Comparison of ENCODE assay signal across 27 cellular contexts in the genomic region with DNA sequence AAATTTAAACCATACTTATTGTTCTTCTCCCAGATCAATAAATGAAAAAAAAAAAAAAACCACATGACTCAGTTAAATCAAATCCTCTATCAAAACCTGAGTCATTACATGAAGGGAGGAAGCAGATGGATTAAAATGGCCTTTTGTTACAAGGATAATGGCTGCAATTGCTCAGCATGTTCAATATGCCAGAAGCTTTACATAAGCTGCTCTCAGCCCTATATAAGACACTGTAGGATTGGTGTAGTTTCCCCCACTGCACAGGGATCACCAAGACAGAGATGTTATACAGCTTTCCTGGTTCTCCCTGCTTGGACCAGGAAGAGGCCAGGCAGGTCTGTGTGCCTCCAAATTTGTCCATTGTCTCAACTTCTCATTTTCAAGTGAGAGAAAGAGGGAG.
A peak's percentile ranks its signal among the peaks of the same experiment; 100 is the strongest.
DNase-seq lines count a peak whose midpoint lies in the region; ATAC-seq and TF ChIP-seq lines count a peak whose summit lies in the region.
"Had no signal": no experiment of that assay in that cellular context is flagged by ENCODE, and none has a peak within 500 bp of the region (broad histone marks: within the 10 kb centered on the region; RNA-seq: fewer than 3 reads in every experiment).

No MANE protein-coding gene starts in this region.

- H3K4me1 ChIP-seq in HAP-1, result peaks cover 23% of the 10 kb centered on the region
- peaks cover 12% of the 10 kb centered on the region for H3K4me1 ChIP-seq in OCI-LY3 (ENCODE audit: low read length)
- H3K4me1 ChIP-seq in neural progenitor cell, result peaks cover 20% of the 10 kb centered on the region
- no peaks in the 10 kb centered on the region for H3K4me1 ChIP-seq in lower lobe of right lung
- H3K4me1 ChIP-seq: esophagus squamous epithelium, spleen, tibial artery had no signal

- H3K36me3 ChIP-seq in HAP-1 (replicated peaks) (no peaks in the 10 kb centered on the region), OCI-LY3 (replicated peaks; ENCODE audit: low read depth, low read length) (no peaks in the 10 kb centered on the region), neural progenitor cell (no peaks in the 10 kb centered on the region), lower lobe of right lung (no peaks in the 10 kb centered on the region)
- H3K36me3 ChIP-seq: esophagus squamous epithelium, gastroesophageal sphincter, spleen, tibial artery had no signal

- no peaks in the 10 kb centered on the region for H3K27me3 Mint-ChIP-seq in neural progenitor cell (ENCODE audit: insufficient read depth, low read depth)

- no peak overlapping the region for H3K27ac ChIP-seq in OCI-LY3 (ENCODE audit: low read length)
- no peak overlapping the region for H3K27ac ChIP-seq in neural progenitor cell
- no peak overlapping the region for H3K27ac ChIP-seq in lower lobe of right lung
- H3K27ac ChIP-seq: esophagus squamous epithelium, gastroesophageal sphincter, RWPE1, spleen, tibial artery had no signal

- H3K4me1 Mint-ChIP-seq in neural progenitor cell, result peaks cover 30% of the 10 kb centered on the region
- H3K4me1 Mint-ChIP-seq: activated CD4-positive, alpha-beta memory T cell treated with anti-CD3 and anti-CD28 coated beads, Interleukin-2, amount 10 ng/mL, durations not matched to agents 7 days and 5 days; B cell; IgD-negative memory B cell had no signal

- H3K4me2 ChIP-seq in OCI-LY3 (ENCODE audit: low read length) (peak overlapping the region; percentile 20; the same call in 1 of the 2 replicates), neural progenitor cell (peak overlapping the region; percentile 28)

- ATAC-seq in lower lobe of right lung, result no peak
- no peak for ATAC-seq in GM18517 (IDR thresholded peaks at IDR 0.05; ENCODE audit: unreplicated experiment)
- ATAC-seq: effector memory CD8-positive, alpha-beta T cell; gastroesophageal sphincter; stimulated activated naive CD8-positive, alpha-beta T cell treated with anti-CD3 and anti-CD28 coated beads, Interleukin-15, Interleukin-2, amounts not matched to agents 100 U/mL and 50 U/mL, for 24 hours had no signal

- no peak overlapping the region for H3K9ac ChIP-seq in OCI-LY3 (ENCODE audit: low read length)
- no peak overlapping the region for H3K9ac ChIP-seq in neural progenitor cell

- no peaks in the 10 kb centered on the region for H3K36me3 Mint-ChIP-seq in neural progenitor cell
- H3K36me3 Mint-ChIP-seq: IgD-negative memory B cell had no signal

- H4K20me1 ChIP-seq in OCI-LY3 (ENCODE audit: insufficient read depth, low read length), result no peaks in the 10 kb centered on the region
- H4K20me1 ChIP-seq in neural progenitor cell (ENCODE audit: low read depth), result no peaks in the 10 kb centered on the region

- H3K4me3 ChIP-seq in HAP-1, result no peak overlapping the region
- H3K4me3 ChIP-seq in OCI-LY3 (ENCODE audit: low read length), result no peak overlapping the region
- no peak overlapping the region for H3K4me3 ChIP-seq in neural progenitor cell
- no peak overlapping the region for H3K4me3 ChIP-seq in lower lobe of right lung
- H3K4me3 ChIP-seq: esophagus squamous epithelium, gastroesophageal sphincter, lung, spleen, tibial artery had no signal

- H3K9me3 Mint-ChIP-seq in neural progenitor cell, result peaks cover under 1% of the 10 kb centered on the region
- H3K9me3 Mint-ChIP-seq: activated CD4-positive, alpha-beta memory T cell treated with anti-CD3 and anti-CD28 coated beads, Interleukin-2, amount 10 ng/mL, durations not matched to agents 7 days and 5 days; effector memory CD8-positive, alpha-beta T cell; IgD-negative memory B cell had no signal

- DNase-seq in DMS53 (lab: John Stamatoyannopoulos, UW), result peak; percentile 6
- DNase-seq in DMS53 treated with DMSO at 0.1 percent for 48 hours (lab: John Stamatoyannopoulos, UW; ENCODE audit: unreplicated experiment), result no peak
- peak; percentile 49 to 91 for DNase-seq in HAP-1 (ENCODE audit: low spot score in 2 of 2)
- peak; percentile 22 for DNase-seq in neural progenitor cell (ENCODE audit: low spot score)
- no peak for DNase-seq in lower lobe of right lung
- no peak for DNase-seq in A172 (ENCODE audit: low spot score)
- DNase-seq: activated CD4-positive, alpha-beta memory T cell treated with anti-CD3 and anti-CD28 coated beads, Interleukin-2, amount 10 ng/mL, durations not matched to agents 7 days and 5 days; activated CD4-positive, CD25-positive, alpha-beta regulatory T cell; activated T-cell treated with anti-CD3 and anti-CD28 coated beads for 4 hours; effector memory CD8-positive, alpha-beta T cell; esophagus squamous epithelium; GDM1; H7; NCI-H1694 treated with DMSO at 0.1 percent for 48 hours; NCI-H446 treated with DMSO at 0.1 percent for 48 hours; spleen; stimulated activated CD4-positive, alpha-beta T cell treated with anti-CD3 and anti-CD28 coated beads, Interleukin-4, amount 100 ng/mL, for 24 hours; stimulated activated naive CD8-positive, alpha-beta T cell treated with anti-CD3 and anti-CD28 coated beads, Interleukin-15, Interleukin-2, amounts not matched to agents 100 U/mL and 50 U/mL, for 24 hours; T-helper 9 cell; tibial artery had no signal

- H3K79me2 ChIP-seq in OCI-LY3 (ENCODE audit: low read length), result no peaks in the 10 kb centered on the region
- H3K79me2 ChIP-seq in neural progenitor cell (ENCODE audit: low read depth), result no peaks in the 10 kb centered on the region

- H2AFZ ChIP-seq in OCI-LY3 (ENCODE audit: low read depth, low read length), result no peak overlapping the region
- peak overlapping the region; percentile 73 for H2AFZ ChIP-seq in neural progenitor cell (replicated peaks)

- H3K27me3 ChIP-seq in HAP-1 (ENCODE audit: low read depth), result no peaks in the 10 kb centered on the region
- H3K27me3 ChIP-seq in OCI-LY3 (ENCODE audit: low read depth, low read length), result no peaks in the 10 kb centered on the region
- no peaks in the 10 kb centered on the region for H3K27me3 ChIP-seq in neural progenitor cell
- no peaks in the 10 kb centered on the region for H3K27me3 ChIP-seq in lower lobe of right lung (ENCODE audit: low read depth)
- H3K27me3 ChIP-seq: gastroesophageal sphincter, tibial artery had no signal

- intact Hi-C loops in lower lobe of right lung (cut with DNase I), result no loop called here

- TF ChIP-seq CTCF in OCI-LY3 (IDR thresholded peaks at IDR 0.05; ENCODE audit: low read depth, low read length) (no peak), neural progenitor cell (IDR thresholded peaks at IDR 0.05) (no peak), lower lobe of right lung (IDR thresholded peaks at IDR 0.05) (no peak)

- H3K9me3 ChIP-seq in HAP-1, result no peaks in the 10 kb centered on the region
- no peaks in the 10 kb centered on the region for H3K9me3 ChIP-seq in OCI-LY3 (ENCODE audit: insufficient read depth, low read length)
- no peaks in the 10 kb centered on the region for H3K9me3 ChIP-seq in neural progenitor cell (ENCODE audit: low read depth)
- no peaks in the 10 kb centered on the region for H3K9me3 ChIP-seq in lower lobe of right lung
- H3K9me3 ChIP-seq: esophagus squamous epithelium, gastroesophageal sphincter, spleen, tibial artery had no signal

- peak overlapping the region; percentile 12 for H3K27ac Mint-ChIP-seq in neural progenitor cell
- H3K27ac Mint-ChIP-seq: activated CD4-positive, alpha-beta memory T cell treated with anti-CD3 and anti-CD28 coated beads, Interleukin-2, amount 10 ng/mL, durations not matched to agents 7 days and 5 days; B cell; effector memory CD8-positive, alpha-beta T cell; IgD-negative memory B cell had no signal

- H3F3A ChIP-seq in neural progenitor cell (ENCODE audit: low read depth), result peaks cover 5% of the 10 kb centered on the region

- no peak overlapping the region for H3K4me3 Mint-ChIP-seq in neural progenitor cell
- H3K4me3 Mint-ChIP-seq: activated CD4-positive, alpha-beta memory T cell treated with anti-CD3 and anti-CD28 coated beads, Interleukin-2, amount 10 ng/mL, durations not matched to agents 7 days and 5 days; B cell; effector memory CD8-positive, alpha-beta T cell; IgD-negative memory B cell had no signal

- in situ Hi-C loops in HAP-1 (cut with MboI; ENCODE audit: low sequenced_read_pairs), result loop anchor here (25.0 kb wide), 1 partner anchor 218 kb away; no protein-coding TSS in a partner anchor

Comparison
In these comparisons a context has a peak if more than half of its experiments do, and no peak if none do; other contexts are left out.
1. DNase-seq: peak in DMS53 (single experiment), HAP-1 (2 of 2) and neural progenitor cell (single experiment); none in DMS53 treated with DMSO at 0.1 percent for 48 hours (single experiment), lower lobe of right lung (single experiment) and A172 (single experiment).